Comparison of ENCODE assay signal across 15 cellular contexts in the genomic region with DNA sequence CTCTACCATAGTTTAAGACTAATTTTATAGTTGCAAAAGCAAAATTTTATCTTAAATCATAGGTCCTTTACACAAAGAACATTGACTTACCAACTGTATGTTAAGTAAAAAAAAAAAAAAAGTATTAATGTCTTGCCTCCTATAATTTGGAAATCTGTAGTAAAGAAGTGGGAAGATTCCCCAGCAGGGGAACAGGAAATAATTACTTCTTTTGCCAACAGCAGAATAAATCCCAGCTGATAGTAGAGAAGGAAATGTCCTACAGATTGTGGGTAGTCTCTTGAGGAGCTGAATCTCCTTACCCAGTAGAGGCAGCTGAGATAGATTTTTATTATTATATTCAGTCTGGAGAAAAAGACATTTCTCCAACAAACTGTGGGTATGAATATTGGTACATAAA.
A peak's percentile ranks its signal among the peaks of the same experiment; 100 is the strongest.
DNase-seq lines count a peak whose midpoint lies in the region; ATAC-seq and TF ChIP-seq lines count a peak whose summit lies in the region.
"Had no signal": no experiment of that assay in that cellular context is flagged by ENCODE, and none has a peak within 500 bp of the region (broad histone marks: within the 10 kb centered on the region; RNA-seq: fewer than 3 reads in every experiment).

No MANE protein-coding gene starts in this region.

- peaks cover 23% of the 10 kb centered on the region for H3K4me1 ChIP-seq in A673 (ENCODE audit: insufficient read depth, low read length, poor library complexity, severe bottlenecking)
- H3K4me1 ChIP-seq in smooth muscle cell (ENCODE audit: low read depth) = no peaks in the 10 kb centered on the region
- H3K4me1 ChIP-seq: BLaER1 treated with 17β-estradiol and CSF1 and Interleukin-3, amounts not matched to agents 10 nM and 100 nM; Caco-2 had no signal

- POLR2A ChIA-PET in A673 (lab: Charles Lee; ENCODE audit: low non-redundant PET) = no interaction called here

- H3K27me3 ChIP-seq in A673 (replicated peaks; ENCODE audit: insufficient read depth, low read depth, low read length, poor library complexity) = no peaks in the 10 kb centered on the region
- H3K27me3 ChIP-seq in smooth muscle cell (ENCODE audit: low read depth) = no peaks in the 10 kb centered on the region
- H3K27me3 ChIP-seq: BLaER1 treated with 17β-estradiol and CSF1 and Interleukin-3, amounts not matched to agents 10 nM and 100 nM had no signal

- TF ChIP-seq CTCF in A673 (conservative IDR thresholded peaks at IDR 0.05; ENCODE audit: low read depth, low read length) = no peak
- TF ChIP-seq CTCF in smooth muscle cell (IDR thresholded peaks at IDR 0.05; ENCODE audit: borderline replicate concordance, insufficient read depth, poor library complexity, severe bottlenecking) = no peak

- no peak for ATAC-seq in HG03280 (IDR thresholded peaks at IDR 0.05; ENCODE audit: unreplicated experiment)
- ATAC-seq: CD8-positive, alpha-beta T cell had no signal

- no TSS peak for BruUV-seq in A673 (replicated peaks; lab: Mats Ljungman, UMichigan)

- H3K79me2 ChIP-seq in smooth muscle cell (ENCODE audit: low read depth) = no peaks in the 10 kb centered on the region

- H3F3A ChIP-seq in smooth muscle cell (ENCODE audit: low read depth) = no peaks in the 10 kb centered on the region

- H3K4me2 ChIP-seq in smooth muscle cell = no peak overlapping the region
- H3K4me2 ChIP-seq: BLaER1 treated with 17β-estradiol and CSF1 and Interleukin-3, amounts not matched to agents 10 nM and 100 nM had no signal

- H3K36me3 ChIP-seq in A673 (ENCODE audit: insufficient read depth, low read length, poor library complexity, severe bottlenecking) (no peaks in the 10 kb centered on the region), smooth muscle cell (ENCODE audit: low read depth) (no peaks in the 10 kb centered on the region)
- H3K36me3 ChIP-seq: BLaER1 treated with 17β-estradiol and CSF1 and Interleukin-3, amounts not matched to agents 10 nM and 100 nM had no signal

- H3K27ac ChIP-seq in A673 (ENCODE audit: low read depth, low read length, poor library complexity, severe bottlenecking) (peak overlapping the region; percentile 66), smooth muscle cell (ENCODE audit: low read depth) (no peak overlapping the region)
- H3K27ac ChIP-seq: BLaER1 treated with 17β-estradiol and CSF1 and Interleukin-3, amounts not matched to agents 10 nM and 100 nM; C4-2B had no signal

- peak overlapping the region; percentile 8 for H2AFZ ChIP-seq in smooth muscle cell (ENCODE audit: low read depth)

- DNase-seq in A673 (ENCODE audit: low spot score) (peak; percentile 81), NCI-H69 (lab: John Stamatoyannopoulos, UW) (peak; percentile 23), smooth muscle cell (lab: John Stamatoyannopoulos, UW; ENCODE audit: unreplicated experiment) (no peak), NCI-H2081 (lab: John Stamatoyannopoulos, UW) (no peak)
- DNase-seq: 8988T; AML-193; Caco-2; Calu3; CD4-positive, alpha-beta T cell; CD8-positive, alpha-beta T cell; DMS79 treated with DMSO at 0.1 percent for 48 hours; GF-D8 had no signal

- no peaks in the 10 kb centered on the region for H4K20me1 ChIP-seq in smooth muscle cell (ENCODE audit: low read depth)
- H4K20me1 ChIP-seq: BLaER1 treated with 17β-estradiol and CSF1 and Interleukin-3, amounts not matched to agents 10 nM and 100 nM had no signal

- intact Hi-C loops in A673 (cut with micrococcal nuclease; ENCODE audit: unreplicated experiment) = no loop called here

- H3K9me3 ChIP-seq in A673 (ENCODE audit: low read depth, low read length, poor library complexity, severe bottlenecking) = no peaks in the 10 kb centered on the region
- H3K9me3 ChIP-seq in smooth muscle cell (replicated peaks; ENCODE audit: low read depth) = no peaks in the 10 kb centered on the region
- H3K9me3 ChIP-seq: BLaER1 treated with 17β-estradiol and CSF1 and Interleukin-3, amounts not matched to agents 10 nM and 100 nM; Caco-2 had no signal

- H3K4me3 ChIP-seq in A673 (ENCODE audit: low read depth, low read length, poor library complexity, severe bottlenecking) (peak overlapping the region; percentile 9), smooth muscle cell (no peak overlapping the region)
- H3K4me3 ChIP-seq: BLaER1 treated with 17β-estradiol and CSF1 and Interleukin-3, amounts not matched to agents 10 nM and 100 nM had no signal

- CTCF ChIA-PET in A673 (lab: Charles Lee) = interaction anchor here (0.7 kb wide), 1 partner anchor 483 kb away, joined by 3 read pairs; no protein-coding TSS in a partner anchor

- H3K9ac ChIP-seq in smooth muscle cell (ENCODE audit: low read depth) = no peak overlapping the region
- H3K9ac ChIP-seq: BLaER1 treated with 17β-estradiol and CSF1 and Interleukin-3, amounts not matched to agents 10 nM and 100 nM had no signal

Comparison
In these comparisons a context has a peak if more than half of its experiments do, and no peak if none do; other contexts are left out.
1. DNase-seq: peak in A673 (single experiment) and NCI-H69 (single experiment); none in smooth muscle cell (single experiment) and NCI-H2081 (0 of 2).